In genomic region chr6:87731818-87732661, GRCh38 we compare ENCODE assay signal across 8 cellular contexts. TPM values are rescaled to one million over a fixed set of nuclear protein-coding genes. Genes with fewer than 3 reads are reported as not detected.
DNase-seq lines count a peak whose midpoint lies in the region; ATAC-seq, FAIRE-seq and TF ChIP-seq lines count a peak whose summit lies in the region.

No MANE protein-coding gene starts in this region.

- H2AFZ ChIP-seq in GM12878 (ENCODE audit: control insufficient read depth, low read depth, low read length), result peak overlapping the region; percentile 82

- CTCF ChIA-PET in GM12878 (lab: Yijun Ruan, JAX), result interaction anchor here (0.6 to 2.2 kb wide), 5 partner anchors 8 to 191 kb away, joined by 3 to 10 read pairs (median 3); no protein-coding TSS in a partner anchor

- H4K20me1 ChIP-seq in GM12878 (ENCODE audit: control insufficient read depth, insufficient read depth), result no peaks in the 10 kb centered on the region

- TF ChIP-seq EP300 in GM12878 (IDR thresholded peaks at IDR 0.05; ENCODE audit: borderline replicate concordance in 1 of 2, control insufficient read depth in 1 of 2, low read depth in 2 of 2, low read length in 2 of 2), result peak in 1 of 2 experiments; percentile 27; a peak in 1 of 4 replicates

- no peaks in the 10 kb centered on the region for H3K27me3 ChIP-seq in GM12878 (replicated peaks in 1 of 2; ENCODE audit: control insufficient read depth in 2 of 2, insufficient read depth in 2 of 2, low read length in 1 of 2)

- SMC1A ChIA-PET in GM12878 (lab: Charles Lee; ENCODE audit: uncharacterized antibody, unreplicated experiment), result interaction anchor here (0.6 to 1.7 kb wide), 12 partner anchors 9 to 1250 kb away, joined by 3 to 12 read pairs (median 4); partner anchors contain the start of gene AKIRIN2

- H3K4me1 Mint-ChIP-seq in stimulated activated naive B cell treated with anti-CD40 and anti-IgM and Interleukin-4, amounts not matched to agents 10 μg/mL and 1 μg/mL and 100 μg/mL, for 72 hours, result peaks cover 28 to 43% of the 10 kb centered on the region in 2 donors

- intact Hi-C loops in GM12878 (cut with micrococcal nuclease; ENCODE audit: unreplicated experiment), result loop anchor here (2.0 to 5.0 kb wide), 2 partner anchors 25 to 35 kb away; no protein-coding TSS in a partner anchor

- H3K4me2 ChIP-seq in GM12878 (ENCODE audit: control insufficient read depth, insufficient read depth), result peak overlapping the region; percentile 96

- no peaks in the 10 kb centered on the region; the same call in 1 of the 2 replicates for H3K79me2 ChIP-seq in GM12878 (ENCODE audit: control insufficient read depth, insufficient read depth, low read length)

- peak overlapping the region; percentile 18; the same call in 1 of the 2 replicates for H3K9ac ChIP-seq in GM12878 (ENCODE audit: control insufficient read depth, insufficient read depth, low read length)

- H3K9me3 ChIP-seq in GM12878 (replicated peaks; ENCODE audit: control insufficient read depth, insufficient read depth, low read length), result no peaks in the 10 kb centered on the region; the same call in 2 of the 3 replicates

- under 1% methylated on average over 4 of the region's 4 CpGs for WGBS in GM12878 (ENCODE audit: insufficient coverage, insufficient replicate concordance, low lambda C conversion rate, missing lambda C conversion rate)

- peaks cover 37% of the 10 kb centered on the region for H3K4me1 ChIP-seq in GM12878 (ENCODE audit: control insufficient read depth, insufficient read depth, low read length)

- H3K27me3 Mint-ChIP-seq in stimulated activated naive B cell treated with anti-CD40 and anti-IgM and Interleukin-4, amounts not matched to agents 10 μg/mL and 1 μg/mL and 100 μg/mL, for 72 hours, result no peaks in the 10 kb centered on the region

- peak overlapping the region; percentile 80 for H3K27ac Mint-ChIP-seq in stimulated activated naive B cell treated with anti-CD40 and anti-IgM and Interleukin-4, amounts not matched to agents 10 μg/mL and 1 μg/mL and 100 μg/mL, for 72 hours

- no TSS peak for BruUV-seq in GM12878 (replicated peaks; lab: Mats Ljungman, UMichigan)

- TF ChIP-seq RAD21 in GM12878 (IDR thresholded peaks at IDR 0.05; ENCODE audit: insufficient read depth, low read depth, low read length), result 0 out of 2 replicates have a peak, but pooled peaks have one; percentile 2

- 0 out of 2 replicates have a peak, but pooled peaks have one; percentile 22 for TF ChIP-seq POLR2A in GM12878 (IDR thresholded peaks at IDR 0.05; ENCODE audit: low read depth, low read length)

- peak overlapping the region in 1 of 2 donors; percentile 46 for H3K4me3 Mint-ChIP-seq in stimulated activated naive B cell treated with anti-CD40 and anti-IgM and Interleukin-4, amounts not matched to agents 10 μg/mL and 1 μg/mL and 100 μg/mL, for 72 hours

- TF ChIP-seq CTCF in GM12878 (IDR thresholded peaks at IDR 0.05 in 2 of 3, conservative IDR thresholded peaks at IDR 0.05 in 1 of 3; ENCODE audit: control insufficient read depth in 2 of 3, extremely low read depth in 1 of 3, insufficient read depth in 1 of 3, low read depth in 3 of 3, low read length in 3 of 3), result no peak

- DNase-seq in DMS79 (lab: John Stamatoyannopoulos, UW) (peak; percentile 75), HUDEP-2 (lab: John Stamatoyannopoulos, UW; ENCODE audit: unreplicated experiment in 76 of 76) (peak in 73 of 76 experiments; percentile 21 to 92 (median 64)), RPMI7951 (ENCODE audit: low read depth) (peak; percentile 94), GM12878 (ENCODE audit: low read depth, low spot score) (peak; percentile 71), iris pigment epithelial cell (ENCODE audit: low read depth) (peak; percentile 95), NCI-H1694 treated with DMSO at 0.1 percent for 48 hours (lab: John Stamatoyannopoulos, UW) (no peak)
- DNase-seq in stimulated activated naive B cell treated with anti-CD40 and anti-IgM and Interleukin-4, amounts not matched to agents 10 μg/mL and 1 μg/mL and 100 μg/mL, for 72 hours, result no peak

- no peaks in the 10 kb centered on the region for H3K36me3 ChIP-seq in GM12878 (ENCODE audit: control insufficient read depth in 2 of 2, insufficient read depth in 2 of 2, low read length in 1 of 2)

- ATAC-seq in GM21515 (IDR thresholded peaks at IDR 0.05; ENCODE audit: unreplicated experiment) (peak; percentile 67), GM12878 (peak; percentile 87)
- ATAC-seq in stimulated activated naive B cell treated with anti-CD40 and anti-IgM and Interleukin-4, amounts not matched to agents 10 μg/mL and 1 μg/mL and 100 μg/mL, for 72 hours (replicated peaks), result peak; percentile 77 to 80

- POLR2A ChIA-PET in GM12878 (lab: Charles Lee), result interaction anchor here (0.5 to 1.7 kb wide), 8 partner anchors 9 to 93 kb away, joined by 3 to 8 read pairs (median 4); no protein-coding TSS in a partner anchor

- H3K36me3 Mint-ChIP-seq in stimulated activated naive B cell treated with anti-CD40 and anti-IgM and Interleukin-4, amounts not matched to agents 10 μg/mL and 1 μg/mL and 100 μg/mL, for 72 hours, result peaks cover 0 to 7% of the 10 kb centered on the region in 2 donors

- in situ Hi-C loops in GM12878 (cut with MboI), result no loop called here

- peak; percentile 62 for FAIRE-seq in GM12878 (lab: Jason Lieb, UNC)

- no peaks in the 10 kb centered on the region for H3K9me3 Mint-ChIP-seq in stimulated activated naive B cell treated with anti-CD40 and anti-IgM and Interleukin-4, amounts not matched to agents 10 μg/mL and 1 μg/mL and 100 μg/mL, for 72 hours

- RAD21 ChIA-PET in GM12878 (lab: Charles Lee; ENCODE audit: unreplicated experiment), result interaction anchor here (0.7 to 1.9 kb wide), 5 partner anchors 9 to 65 kb away, joined by 3 to 7 read pairs (median 4); partner anchors contain the start of gene AKIRIN2

- peak overlapping the region; percentile 89 for H3K27ac ChIP-seq in GM12878 (ENCODE audit: control insufficient read depth, insufficient read depth)

- H3K4me3 ChIP-seq in GM12878, result peak overlapping the region; percentile 9; the same call in 1 of the 2 replicates

TF ChIP-seq in GM12878, 131 proteins besides CTCF, POLR2A, EP300 and RAD21 (continues in another document):
- TF ChIP-seq TAF1 (IDR thresholded peaks at IDR 0.05; ENCODE audit: borderline replicate concordance, low read depth, low read length) (0 out of 2 replicates have a peak, but pooled peaks have one; percentile 25), CREB1 (IDR thresholded peaks at IDR 0.05; ENCODE audit: low read depth) (peak; percentile 86), RAD51 (IDR thresholded peaks at IDR 0.05) (no peak), SMAD1 (IDR thresholded peaks at IDR 0.05; ENCODE audit: low read depth, partially characterized antibody) (peak; percentile 39), NFIC (IDR thresholded peaks at IDR 0.05; ENCODE audit: low read depth, low read length) (peak; percentile 62; the same call in 1 of the 2 replicates), SPI1 (IDR thresholded peaks at IDR 0.05; ENCODE audit: borderline replicate concordance, insufficient read depth, low read depth, low read length) (peak; percentile 53; the same call in 1 of the 2 replicates), SMARCA5 (IDR thresholded peaks at IDR 0.05) (no peak), MEF2A (IDR thresholded peaks at IDR 0.05; ENCODE audit: insufficient read depth, low read depth, low read length) (0 out of 2 replicates have a peak, but pooled peaks have one; percentile 61), HDAC6 (IDR thresholded peaks at IDR 0.05; ENCODE audit: unreplicated experiment) (no peak), ETV6 (conservative IDR thresholded peaks at IDR 0.05 in 1 of 2, IDR thresholded peaks at IDR 0.05 in 1 of 2; ENCODE audit: borderline replicate concordance in 1 of 2, low read depth in 1 of 2) (peak in 1 of 2 experiments; percentile 82; a peak in 2 of 4 replicates), BHLHE40 (IDR thresholded peaks at IDR 0.05; ENCODE audit: borderline replicate concordance in 1 of 2, low read depth in 2 of 2, low read length in 1 of 2) (0 out of 4 replicates have a peak, but pooled peaks of 1 of the 2 experiments have one; percentile 33)

RNA-seq across cellular contexts. Expression of gene AKIRIN2, which starts 30.0 kb away (rescaled TPM):
- 14.1 and 17.3 TPM in 2 replicates for total RNA-seq in RPMI7951 (2014; rRNA removed; shearing (Covaris generic))
- 105 and 137 TPM in 2 replicates for total RNA-seq in GM12878 (2013; cell fraction: nucleolus; rRNA removed)
- total RNA-seq in GM12878 (2014; rRNA removed), result 28.4 and 32.9 TPM in 2 replicates
- total RNA-seq in GM12878 (2014; rRNA removed; fragmentation: Illumina TruSeq; extraction: Trizol), result 21.9 and 23.7 TPM in 2 replicates
- 71.6 and 74.4 TPM in 2 replicates for total RNA-seq in GM12878 (2021)
- polyA plus RNA-seq in GM12878 (2011; ENCODE audit: low read depth), result 30.6 TPM
- 40.1 and 62.9 TPM in 2 replicates for polyA plus RNA-seq in GM12878 (2011; rRNA removed)
- 20.0 and 28.1 TPM in 2 replicates for polyA plus RNA-seq in GM12878 (2011; cell fraction: cytosol; rRNA removed)
- 50.6 and 56.0 TPM in 2 replicates for polyA plus RNA-seq in GM12878 (2011; cell fraction: nucleus; rRNA removed)
- 64.1 and 73.9 TPM in 2 replicates for polyA plus RNA-seq in GM12878 (2012)
- polyA plus RNA-seq in GM12878 (2014; fragmentation: Illumina TruSeq; extraction: Trizol), result 39.3 and 46.5 TPM in 2 replicates
- polyA plus RNA-seq in GM12878 (2014; fragmentation: Nextera tagmentation; extraction: Ambion mirVana), result 10 to 100 TPM; 12.7 to 16.8 TPM
- 45.0 and 49.0 TPM in 2 replicates for polyA plus RNA-seq in GM12878 (2014; rRNA removed)
- polyA plus RNA-seq in GM12878 (2016; fragmentation: Nextera tagmentation; extraction: Ambion mirVana), result 10 to 100 TPM; 79.2 to 82.2 TPM
- polyA minus RNA-seq in GM12878 (2011; rRNA and poly(A)+ RNA removed), result 8.4 and 14.7 TPM in 2 replicates
- 18.0 and 18.7 TPM in 2 replicates for polyA minus RNA-seq in GM12878 (2011; cell fraction: cytosol; rRNA and poly(A)+ RNA removed)
- 43.9 and 77.4 TPM in 2 replicates for polyA minus RNA-seq in GM12878 (2011; cell fraction: nucleus; rRNA and poly(A)+ RNA removed)

Comparison
In these comparisons a context has a peak if more than half of its experiments do, and no peak if none do; other contexts are left out.
1. DNase-seq: peak in DMS79 (single experiment), HUDEP-2 (73 of 76), RPMI7951 (single experiment), GM12878 (single experiment) and iris pigment epithelial cell (single experiment); none in stimulated activated naive B cell treated with anti-CD40 and anti-IgM and Interleukin-4, amounts not matched to agents 10 μg/mL and 1 μg/mL and 100 μg/mL, for 72 hours (single experiment) and NCI-H1694 treated with DMSO at 0.1 percent for 48 hours (single experiment).
2. Peak in every context shown above with its lines, with median percentiles within 50 percentile points of each other: ATAC-seq.